ENCODE assay signal across 9 cellular contexts in the genomic region with DNA sequence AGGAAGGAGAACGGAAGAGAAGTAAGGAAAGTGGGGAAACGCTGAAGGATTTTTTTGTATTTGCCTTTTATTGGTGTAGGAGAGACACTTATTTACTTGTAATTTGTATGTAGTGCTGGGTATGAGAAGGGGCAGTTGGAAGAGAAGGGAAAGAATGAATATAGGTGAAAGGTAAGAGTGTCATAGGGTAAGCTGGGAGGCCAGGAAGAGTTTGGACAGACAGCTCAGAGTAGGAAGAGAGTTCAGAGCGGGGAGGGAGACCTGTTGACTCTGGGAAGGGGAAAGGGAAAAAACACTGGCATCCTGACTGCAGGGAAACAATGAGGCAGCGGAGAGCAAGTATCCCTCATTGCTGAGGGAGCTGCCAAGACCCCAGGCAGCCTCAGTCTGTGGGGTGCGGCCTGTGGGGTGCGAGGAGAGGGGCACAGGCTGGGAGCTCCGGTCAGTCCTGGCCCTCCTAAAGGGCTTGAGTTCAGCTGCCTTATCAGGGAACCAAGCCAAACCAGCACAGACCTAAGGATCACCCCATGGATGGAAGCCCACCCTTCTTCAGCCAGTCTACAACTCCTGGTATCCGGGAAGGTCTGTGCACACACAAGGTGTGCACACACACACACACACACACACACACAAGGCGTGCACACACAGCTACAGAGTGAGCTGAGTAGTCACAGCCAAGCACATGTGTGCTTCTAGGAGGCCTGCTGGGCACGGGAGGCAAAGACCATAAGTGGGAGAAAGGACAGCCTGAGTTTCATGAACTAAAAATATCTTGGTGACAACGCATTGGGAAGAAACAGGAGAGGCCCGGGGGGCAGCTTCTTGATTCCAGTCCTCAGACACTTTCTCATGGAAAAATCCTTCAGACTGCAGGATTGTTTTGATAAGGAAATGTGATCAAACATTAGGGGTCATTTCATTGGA. TPM values are rescaled to one million over a fixed set of nuclear protein-coding genes. Genes with fewer than 3 reads are reported as not detected.
DNase-seq lines count a peak whose midpoint lies in the region; ATAC-seq and TF ChIP-seq lines count a peak whose summit lies in the region.
"Had no signal": no experiment of that assay in that cellular context is flagged by ENCODE, and none has a peak within 500 bp of the region (broad histone marks: within the 10 kb centered on the region; RNA-seq: fewer than 3 reads in every experiment).

No MANE protein-coding gene starts in this region.

- TF ChIP-seq CTCF in epithelial cell of esophagus (IDR thresholded peaks at IDR 0.05; ENCODE audit: insufficient read depth, low read depth, low read length, missing control alignments) = no peak

- peak; percentile 37 for ATAC-seq in Right ventricle myocardium inferior

- peak overlapping the region; percentile 56 for H3K4me3 ChIP-seq in epithelial cell of esophagus (ENCODE audit: low read length)

- DNase-seq in Right ventricle myocardium inferior (ENCODE audit: missing footprints) = no peak
- DNase-seq in cardiac septum (ENCODE audit: low spot score) = no peak
- DNase-seq in epithelial cell of esophagus (ENCODE audit: low read depth) = peak; percentile 42
- DNase-seq in myocyte (ENCODE audit: low read depth) = peak; percentile 94
- no peak for DNase-seq in LoVo (ENCODE audit: low spot score)
- DNase-seq in AML-193 (lab: John Stamatoyannopoulos, UW) = no peak
- no peak for DNase-seq in NCI-H510A treated with DMSO at 0.1 percent for 48 hours (lab: John Stamatoyannopoulos, UW)
- no peak for DNase-seq in NCI-H2196 treated with DMSO at 0.1 percent for 48 hours (lab: John Stamatoyannopoulos, UW; ENCODE audit: unreplicated experiment)
- DNase-seq: activated gamma-delta T cell had no signal

- intact Hi-C loops in Right ventricle myocardium inferior (cut with DNase I) = loop anchor here (5.0 to 10.0 kb wide), 2 partner anchors 50 to 348 kb away; a partner anchor contains a TSS
- intact Hi-C loops in cardiac septum (cut with DNase I) = loop anchor here (5.0 kb wide), 3 partner anchors 35 to 80 kb away; no protein-coding TSS in a partner anchor

RNA-seq across cellular contexts. Expression of gene TRAF3IP2, which starts 2.9 kb away (rescaled TPM):
- 11.0 TPM for total RNA-seq in Right ventricle myocardium inferior
- total RNA-seq in cardiac septum = 6.5 TPM
- 14.6 and 19.7 TPM in 2 replicates for total RNA-seq in myocyte
- polyA plus RNA-seq in myocyte (2012) = 21.3 TPM

Comparison
In these comparisons a context has a peak if more than half of its experiments do, and no peak if none do; other contexts are left out.
1. DNase-seq: peak in epithelial cell of esophagus (single experiment) and myocyte (single experiment); none in Right ventricle myocardium inferior (single experiment), cardiac septum (single experiment), LoVo (single experiment), AML-193 (0 of 2), NCI-H510A treated with DMSO at 0.1 percent for 48 hours (single experiment) and NCI-H2196 treated with DMSO at 0.1 percent for 48 hours (single experiment).